Comparison of ENCODE assay signal across 7 cellular contexts in genomic region chr14:32076278-32077080, GRCh38. TPM values are rescaled to one million over a fixed set of nuclear protein-coding genes. Genes with fewer than 3 reads are reported as not detected.
DNase-seq lines count a peak whose midpoint lies in the region; ATAC-seq, FAIRE-seq and TF ChIP-seq lines count a peak whose summit lies in the region.

No MANE protein-coding gene starts in this region.

- FAIRE-seq in GM18507 (lab: Jason Lieb, UNC) (peak; percentile 92), bronchial epithelial cell (lab: Jason Lieb, UNC) (no peak), small intestine (lab: Jason Lieb, UNC) (no peak)

- no peaks in the 10 kb centered on the region for H3K4me1 ChIP-seq in small intestine (ENCODE audit: control insufficient read depth in 2 of 2, insufficient read depth in 1 of 2, low read depth in 1 of 2, low read length in 1 of 2)

- WGBS in small intestine, 3 donors: 0% methylated on average over 27 to 76 of the region's 76 CpGs

- H3K4me3 ChIP-seq in bronchial epithelial cell (ENCODE audit: low read depth, low read length) (peak overlapping the region; percentile 77), small intestine (ENCODE audit: low read depth in 1 of 2, low read length in 2 of 2) (peak overlapping the region; percentile 85 to 97)

- TF ChIP-seq CTCF in VCaP (conservative IDR thresholded peaks at IDR 0.05): no peak
- no peak for TF ChIP-seq CTCF in bronchial epithelial cell (IDR thresholded peaks at IDR 0.05; ENCODE audit: insufficient read depth, low read length, severe bottlenecking)

- no peaks in the 10 kb centered on the region for H3K9me3 ChIP-seq in small intestine (ENCODE audit: control insufficient read depth, low read depth)

- peak; percentile 55 for DNase-seq in GM18507 (ENCODE audit: extremely low spot score, insufficient read length, low read depth)
- DNase-seq in NCI-H2029 treated with DMSO at 0.1 percent for 48 hours (lab: John Stamatoyannopoulos, UW): peak; percentile 100
- DNase-seq in bronchial epithelial cell (ENCODE audit: low read depth): peak; percentile 92
- peak; percentile 86 for DNase-seq in iPS-NIHi7 (ENCODE audit: extremely low spot score)
- peak; percentile 96 for DNase-seq in small intestine

- H3K27me3 ChIP-seq in bronchial epithelial cell (ENCODE audit: control insufficient read depth, insufficient read depth, low read length) (no peaks in the 10 kb centered on the region), small intestine (ENCODE audit: control insufficient read depth in 2 of 2, insufficient read depth in 2 of 2, low read length in 2 of 2) (no peaks in the 10 kb centered on the region)

- H3K27ac ChIP-seq in VCaP (peak overlapping the region; percentile 98), small intestine (ENCODE audit: low read depth in 1 of 2, low read length in 1 of 2) (peak overlapping the region; percentile 97 to 99)

- H3K36me3 ChIP-seq in bronchial epithelial cell (ENCODE audit: control insufficient read depth, insufficient read depth, low read length) (no peaks in the 10 kb centered on the region), small intestine (ENCODE audit: control insufficient read depth in 2 of 2, insufficient read depth in 2 of 2, low read length in 2 of 2) (no peaks in the 10 kb centered on the region)

- peak; percentile 59 for ATAC-seq in HG02970 (IDR thresholded peaks at IDR 0.05; ENCODE audit: low FRiP score, unreplicated experiment)

RNA-seq across cellular contexts. Expression of gene ARHGAP5, which starts 0.6 kb away (rescaled TPM):
- total RNA-seq in bronchial epithelial cell: 139 and 150 TPM in 2 replicates
- polyA plus RNA-seq in small intestine: 10 to 100 TPM; 14.9 to 40.0 (median 24.9) TPM

Comparison
In these comparisons a context has a peak if more than half of its experiments do, and no peak if none do; other contexts are left out.
1. Peak in every context shown above with its lines: DNase-seq, ATAC-seq, H3K4me3 ChIP-seq and H3K27ac ChIP-seq.